10 cellular contexts compared by ENCODE assay signal in genomic region chr10:25175527-25176420, GRCh38. TPM values are rescaled to one million over a fixed set of nuclear protein-coding genes. Genes with fewer than 3 reads are reported as not detected.
DNase-seq lines count a peak whose midpoint lies in the region; ATAC-seq and TF ChIP-seq lines count a peak whose summit lies in the region.
"Had no signal": no experiment of that assay in that cellular context is flagged by ENCODE, and none has a peak within 500 bp of the region (broad histone marks: within the 10 kb centered on the region; RNA-seq: fewer than 3 reads in every experiment).

No MANE protein-coding gene starts in this region.

- 0 out of 2 replicates have a peak overlapping the region, but pooled peaks have one; percentile 31 for H3K4me2 ChIP-seq in KMS-11

- no peak overlapping the region for H2AFZ ChIP-seq in KMS-11 (ENCODE audit: low read depth)

- H3K79me2 ChIP-seq in KMS-11 (ENCODE audit: insufficient read depth, low read depth), result no peaks in the 10 kb centered on the region

- intact Hi-C loops in Calu3 (cut with micrococcal nuclease; ENCODE audit: unreplicated experiment), result no loop called here
- intact Hi-C loops in dorsolateral prefrontal cortex (cut with DNase I), result loop anchor here in 1 of 2 donors (10.0 kb wide), 1 partner anchor 49 kb away; no protein-coding TSS in a partner anchor

- H4K20me1 ChIP-seq in KMS-11 (ENCODE audit: insufficient read depth), result no peaks in the 10 kb centered on the region

- no peaks in the 10 kb centered on the region for H3K4me1 ChIP-seq in KMS-11 (ENCODE audit: low read depth, poor library complexity, severe bottlenecking)

- H3K27ac ChIP-seq in KMS-11 (no peak overlapping the region), dorsolateral prefrontal cortex (peak overlapping the region in 44 of 59 donors; percentile 11 to 92 (median 78))

- no peak for ATAC-seq in HG03108 (IDR thresholded peaks at IDR 0.05; ENCODE audit: unreplicated experiment)
- no peak for ATAC-seq in GM21423 (IDR thresholded peaks at IDR 0.05; ENCODE audit: unreplicated experiment)
- ATAC-seq: T-helper 17 cell had no signal

- H3K4me3 ChIP-seq in KMS-11 (IDR thresholded peaks at IDR 0.05; ENCODE audit: insufficient read depth, low read depth, low read length), result no peak overlapping the region
- H3K4me3 ChIP-seq in dorsolateral prefrontal cortex, result peak overlapping the region; percentile 33 to 83 (median 70)

- CTCF ChIA-PET in Calu3 (lab: Charles Lee), result no interaction called here

- H3K27ac Mint-ChIP-seq in Calu3 (ENCODE audit: unreplicated experiment) (no peak overlapping the region), nephron (no peak overlapping the region)
- H3K27ac Mint-ChIP-seq: HFFc6, T-helper 17 cell had no signal

- no peaks in the 10 kb centered on the region for H3K9me3 Mint-ChIP-seq in Calu3 (ENCODE audit: low read depth, unreplicated experiment)
- H3K9me3 Mint-ChIP-seq in nephron, result peaks cover 5% of the 10 kb centered on the region

- no peak for TF ChIP-seq CTCF in Calu3 (IDR thresholded peaks at IDR 0.05; ENCODE audit: unreplicated experiment)
- no peak for TF ChIP-seq CTCF in KMS-11 (conservative IDR thresholded peaks at IDR 0.05; ENCODE audit: low read depth, low read length)
- TF ChIP-seq CTCF in dorsolateral prefrontal cortex (IDR thresholded peaks at IDR 0.05 in 54 of 56, conservative IDR thresholded peaks at IDR 0.05 in 2 of 56; ENCODE audit: low read depth in 1 of 56, partially characterized antibody in 56 of 56), result no peak
- TF ChIP-seq CTCF in nephron (IDR thresholded peaks at IDR 0.05; ENCODE audit: unreplicated experiment in 3 of 3), result no peak

- peaks cover 86% of the 10 kb centered on the region for H3K27me3 Mint-ChIP-seq in Calu3 (ENCODE audit: unreplicated experiment)
- H3K27me3 Mint-ChIP-seq in nephron (ENCODE audit: low read depth), result peaks cover 65% of the 10 kb centered on the region

- H3K4me3 Mint-ChIP-seq in Calu3 (ENCODE audit: low read depth, unreplicated experiment) (peak overlapping the region; percentile 97), nephron (peak overlapping the region; percentile 74 to 96 (median 80))
- H3K4me3 Mint-ChIP-seq: HFFc6, T-helper 17 cell had no signal

- H3K27me3 ChIP-seq in KMS-11 (ENCODE audit: insufficient read depth, low read depth) (no peaks in the 10 kb centered on the region), dorsolateral prefrontal cortex (peaks cover 0 to 46% (median 8%) of the 10 kb centered on the region in 45 donors)

- H3K36me3 Mint-ChIP-seq in Calu3 (ENCODE audit: insufficient read depth, unreplicated experiment), result peaks cover 10% of the 10 kb centered on the region
- no peaks in the 10 kb centered on the region for H3K36me3 Mint-ChIP-seq in nephron (ENCODE audit: low read depth)

- BruUV-seq in Calu3 (replicated peaks; lab: Mats Ljungman, UMichigan), result no TSS peak

- DNase-seq in Calu3, result no peak
- peak in 6 of 10 donors; percentile 6 to 50 (median 40) for DNase-seq in dorsolateral prefrontal cortex
- DNase-seq in NK-92 (lab: John Stamatoyannopoulos, UW; ENCODE audit: unreplicated experiment), result no peak
- no peak for DNase-seq in HPDE6-E6E7 (ENCODE audit: extremely low spot score)
- DNase-seq: HFFc6 had no signal

- H3K36me3 ChIP-seq in KMS-11 (ENCODE audit: insufficient read depth), result no peaks in the 10 kb centered on the region

- H3K4me1 Mint-ChIP-seq in Calu3 (ENCODE audit: low read depth, unreplicated experiment) (no peaks in the 10 kb centered on the region), nephron (peaks cover 13% of the 10 kb centered on the region)
- H3K4me1 Mint-ChIP-seq: T-helper 17 cell had no signal

- H3K9ac ChIP-seq in KMS-11, result no peak overlapping the region

RNA-seq across cellular contexts. Expression of gene GPR158, which starts 1.0 kb away (rescaled TPM):
- total RNA-seq in Calu3 (2022) (0.12 TPM in 1 of 2 replicates, not detected in the other), dorsolateral prefrontal cortex (10 to 100 TPM; 14.3 to 63.9 (median 45.8) TPM)
- total RNA-seq: HFFc6, T-helper 17 cell had no signal

Comparison
In these comparisons a context has a peak if more than half of its experiments do, and no peak if none do; other contexts are left out.
1. DNase-seq: peak in dorsolateral prefrontal cortex (6 of 10); none in Calu3 (single experiment), NK-92 (single experiment) and HPDE6-E6E7 (single experiment).
2. RNA of gene GPR158, which starts 1.0 kb away (total RNA-seq): 14.3 to 63.9 TPM in dorsolateral prefrontal cortex; 0.12 TPM in Calu3; every median in the first group is over 10 times any median in the second.